Comparison of ENCODE assay signal across 28 cellular contexts in the genomic region with DNA sequence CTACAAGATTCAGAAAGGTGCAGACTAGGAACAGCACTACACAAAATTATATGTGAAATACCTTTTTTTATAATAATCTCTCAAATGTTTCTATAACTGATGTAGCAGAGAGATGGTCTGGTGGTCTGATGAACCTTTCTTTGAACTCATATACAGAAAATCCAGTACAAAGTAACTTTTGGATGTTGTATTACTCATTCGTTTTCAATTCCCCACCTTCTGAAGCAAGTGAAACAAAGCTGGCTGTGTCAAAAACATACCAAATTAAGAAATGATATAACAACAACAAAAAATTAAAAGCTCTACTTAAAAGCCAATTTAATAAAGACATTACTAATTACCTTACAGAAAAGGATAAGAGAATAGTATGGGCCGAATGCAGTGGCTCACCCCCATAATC.
"Had no signal": no experiment of that assay in that cellular context is flagged by ENCODE, and none has a peak within 500 bp of the region (broad histone marks: within the 10 kb centered on the region; RNA-seq: fewer than 3 reads in every experiment).

No MANE protein-coding gene starts in this region.

- H3K9ac ChIP-seq: SK-N-SH had no signal

- H3K4me1 ChIP-seq: Peyer's patch, SJSA1 had no signal

- ATAC-seq: activated CD4-positive, alpha-beta T cell treated with anti-CD3 and anti-CD28 coated beads for 36 hours; activated CD4-positive, CD25-positive, alpha-beta regulatory T cell treated with anti-CD3 and anti-CD28 coated beads, Interleukin-2, amount 50 U/mL, for 24 hours; activated naive CD8-positive, alpha-beta T cell treated with anti-CD3 and anti-CD28 coated beads, Interleukin-2, amount 50 U/mL, for 24 hours; activated T-cell treated with anti-CD3 and anti-CD28 coated beads, Interleukin-2, amount 50 U/mL, for 4 hours; PC-3 had no signal

- H3K27me3 ChIP-seq: brain microvascular endothelial cell, cardiac muscle cell, Peyer's patch, SJSA1 had no signal

- H3K4me3 ChIP-seq: cardiac muscle cell, Peyer's patch, SJSA1 had no signal

- H3K36me3 ChIP-seq: brain microvascular endothelial cell, cardiac muscle cell, Peyer's patch, SJSA1 had no signal

- DNase-seq: activated CD4-positive, alpha-beta memory T cell treated with anti-CD3 and anti-CD28 coated beads for 36 hours; activated CD4-positive, alpha-beta T cell treated with anti-CD3 and anti-CD28 coated beads for 36 hours; activated CD4-positive, alpha-beta T cell treated with anti-CD3 and anti-CD28 coated beads, Interleukin-2, amount 50 U/mL, for 1 hour; activated CD8-positive, alpha-beta memory T cell treated with anti-CD3 and anti-CD28 coated beads, Interleukin-2, amount 50 U/mL, for 4 hours; activated effector memory CD4-positive, alpha-beta T cell treated with Interleukin-2 at 50 U/mL for 16 hours; activated naive CD4-positive, alpha-beta T cell treated with anti-CD3 and anti-CD28 coated beads, Interleukin-2, amount 10 ng/mL, durations not matched to agents 7 days and 5 days; activated naive CD8-positive, alpha-beta T cell treated with anti-CD3 and anti-CD28 coated beads, Interleukin-2, amount 50 U/mL, for 24 hours; activated T-cell treated with anti-CD3 and anti-CD28 coated beads for 4 hours; activated T-cell treated with anti-CD3 and anti-CD28 coated beads, Interleukin-2, amount 50 U/mL, for 4 hours; anterior cingulate cortex; brain microvascular endothelial cell; MM.1S; NCI-H1105 treated with DMSO at 0.1 percent for 48 hours; NCI-H1436; NCI-H1694; NCI-H1930; NCI-H2081 treated with DMSO at 0.1 percent for 48 hours; NCI-H345; NCI-H524 treated with DMSO at 0.1 percent for 48 hours; PC-3; Peyer's patch; RPMI8226; SHP77 treated with DMSO at 0.1 percent for 48 hours; SK-N-SH had no signal

- H3K9me3 ChIP-seq: Peyer's patch, SJSA1, SK-N-SH had no signal

- FAIRE-seq: TTC549 had no signal

- H3K4me2 ChIP-seq: SK-N-SH had no signal

- H3K27ac ChIP-seq: brain microvascular endothelial cell, cardiac muscle cell, Peyer's patch, SJSA1 had no signal
